28 cellular contexts compared by ENCODE assay signal in the genomic region with DNA sequence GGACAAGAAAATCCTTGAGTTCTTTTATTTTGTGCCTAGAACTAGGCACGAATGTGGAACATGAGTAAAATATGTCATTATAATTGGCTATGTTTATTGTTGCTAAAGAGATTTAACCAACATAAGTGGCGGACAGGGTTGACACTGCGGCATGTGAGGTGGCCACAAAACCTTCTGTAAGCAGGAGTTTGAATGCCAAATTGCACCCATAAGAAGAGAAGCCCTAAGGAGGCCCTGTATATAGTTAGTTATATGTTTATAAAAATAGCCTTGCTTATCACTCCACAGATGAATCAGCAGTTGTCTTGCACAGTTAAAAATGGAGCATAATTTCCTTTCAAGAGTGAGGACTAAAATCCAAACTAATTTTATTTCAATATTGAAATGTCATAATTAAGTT.
"Had no signal": no experiment of that assay in that cellular context is flagged by ENCODE, and none has a peak within 500 bp of the region (broad histone marks: within the 10 kb centered on the region; RNA-seq: fewer than 3 reads in every experiment).

No MANE protein-coding gene starts in this region.

- H3K27me3 ChIP-seq: heart right ventricle, hepatocyte, left lung, pancreas, sigmoid colon, stomach, suprapubic skin, tibial artery, uterus had no signal

- H3K4me1 ChIP-seq: left lung, lower lobe of right lung, pancreas, prostate gland, sigmoid colon, stomach, suprapubic skin, tibial artery, uterus had no signal

- H2AFZ ChIP-seq: hepatocyte had no signal

- ATAC-seq: left cardiac atrium; left lung; lower lobe of right lung; naive thymus-derived CD4-positive, alpha-beta T cell; natural killer cell treated with Interleukin-12 subunit alpha and Interleukin-12 subunit beta and Interleukin-15 and Interleukin-18, amount 100 ng/mL, for 72 hours; pancreas; right cardiac atrium; stimulated activated naive B cell treated with anti-CD40 and anti-IgM and Interleukin-4, amounts not matched to agents 10 μg/mL and 1 μg/mL and 100 μg/mL, for 72 hours; stimulated activated naive CD8-positive, alpha-beta T cell treated with anti-CD3 and anti-CD28 coated beads, Interleukin-15, Interleukin-2, amounts not matched to agents 100 U/mL and 50 U/mL, for 24 hours had no signal

- DNase-seq: heart right ventricle; kidney glomerular epithelial cell; left cardiac atrium; left lung; lower lobe of right lung; mammary epithelial cell; mesenchymal stem cell; naive thymus-derived CD4-positive, alpha-beta T cell; pancreas; posterior cingulate gyrus; retina; right cardiac atrium; sigmoid colon; stimulated activated CD4-positive, alpha-beta T cell treated with anti-CD3 and anti-CD28 coated beads, Interleukin-1b, Interleukin-23, amount 100 ng/mL, for 48 hours; stimulated activated CD4-positive, alpha-beta T cell treated with anti-CD3 and anti-CD28 coated beads, Interleukin-2, amount 100 ng/mL, for 48 hours; stimulated activated CD4-positive, alpha-beta T cell treated with anti-CD3 and anti-CD28 coated beads, Interleukin-4, amount 100 ng/mL, for 4 hours; stimulated activated naive B cell treated with anti-CD40 and anti-IgM and Interleukin-4, amounts not matched to agents 10 μg/mL and 1 μg/mL and 100 μg/mL, for 72 hours; stimulated activated naive CD8-positive, alpha-beta T cell treated with anti-CD3 and anti-CD28 coated beads, Interleukin-15, Interleukin-2, amounts not matched to agents 100 U/mL and 50 U/mL, for 24 hours; stomach; tibial artery; uterus had no signal

- H3K4me3 ChIP-seq: heart right ventricle, hepatocyte, left lung, lower lobe of right lung, pancreas, prostate gland, sigmoid colon, smooth muscle cell, stomach, suprapubic skin, thoracic aorta, tibial artery, uterus had no signal

- H3K9me3 ChIP-seq: heart right ventricle, left lung, lower lobe of right lung, pancreas, prostate gland, sigmoid colon, stomach, suprapubic skin, thoracic aorta, tibial artery, uterus had no signal

- H3K27ac ChIP-seq: heart right ventricle, hepatocyte, left lung, lower lobe of right lung, pancreas, prostate gland, sigmoid colon, stomach, suprapubic skin, thoracic aorta, tibial artery, uterus had no signal

- H3K36me3 ChIP-seq: heart right ventricle, left lung, lower lobe of right lung, pancreas, prostate gland, sigmoid colon, stomach, suprapubic skin, thoracic aorta, tibial artery, uterus had no signal

- H3K79me2 ChIP-seq: hepatocyte had no signal

- FAIRE-seq: keratinocyte, pancreas had no signal

- H3K4me2 ChIP-seq: hepatocyte, smooth muscle cell had no signal
